Comparison of ENCODE assay signal across 32 cellular contexts in the genomic region with DNA sequence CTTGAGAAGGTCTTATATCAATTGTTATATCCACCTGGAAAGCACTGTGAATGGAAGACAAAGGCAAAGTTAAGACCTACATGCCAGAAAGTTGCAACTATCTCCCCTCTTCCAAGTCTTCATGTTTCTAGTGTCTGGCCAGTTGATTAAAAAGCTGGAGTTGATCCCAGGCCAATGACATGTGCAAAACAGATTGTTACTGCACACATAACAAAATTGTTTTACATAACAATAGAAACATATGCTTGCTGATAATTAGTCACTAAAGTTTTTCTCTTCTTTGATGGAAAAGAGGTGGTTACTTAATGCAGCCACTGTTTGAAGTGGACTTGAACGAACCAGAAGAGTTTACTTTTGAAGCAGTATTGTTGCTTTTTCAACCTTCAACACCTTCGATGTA.
A peak's percentile ranks its signal among the peaks of the same experiment; 100 is the strongest.
DNase-seq lines count a peak whose midpoint lies in the region; ATAC-seq, FAIRE-seq and TF ChIP-seq lines count a peak whose summit lies in the region.
"Had no signal": no experiment of that assay in that cellular context is flagged by ENCODE, and none has a peak within 500 bp of the region (broad histone marks: within the 10 kb centered on the region; RNA-seq: fewer than 3 reads in every experiment).

No MANE protein-coding gene starts in this region.

- in situ Hi-C loops in HepG2 (cut with HindIII; ENCODE audit: extremely low pct_ligation_motif_present, low pct_unique_long_range_greater_than_20kb): no loop called here

- H3K27me3 ChIP-seq in HepG2 (ENCODE audit: control insufficient read depth in 1 of 2, insufficient read depth in 2 of 2, low read length in 2 of 2): no peaks in the 10 kb centered on the region
- H3K27me3 ChIP-seq in right lobe of liver: no peaks in the 10 kb centered on the region
- H3K27me3 ChIP-seq in psoas muscle (ENCODE audit: insufficient read depth in 3 of 3, low read length in 2 of 3): no peaks in the 10 kb centered on the region
- no peaks in the 10 kb centered on the region for H3K27me3 ChIP-seq in CD8-positive, alpha-beta T cell (ENCODE audit: insufficient read depth, low read length)
- H3K27me3 ChIP-seq: pancreas, tibial nerve had no signal

- H3K4me2 ChIP-seq in HepG2 (ENCODE audit: low read depth, low read length): no peak overlapping the region

- TF ChIP-seq CTCF in HepG2 (CRISPR knock-in tag; IDR thresholded peaks at IDR 0.05): no peak
- TF ChIP-seq CTCF in right lobe of liver (IDR thresholded peaks at IDR 0.05): no peak
- TF ChIP-seq CTCF in fibroblast of pulmonary artery (IDR thresholded peaks at IDR 0.05; ENCODE audit: low read length, missing control alignments): no peak
- TF ChIP-seq CTCF in psoas muscle (IDR thresholded peaks at IDR 0.05): no peak
- no peak for TF ChIP-seq CTCF in CD8-positive, alpha-beta T cell (IDR thresholded peaks at IDR 0.05)

- CTCF ChIA-PET in HepG2 (lab: Yijun Ruan, JAX; ENCODE audit: low intra/inter-chr PET ratio, low total read pairs): no interaction called here
- CTCF ChIA-PET in CD8-positive, alpha-beta T cell (lab: Charles Lee): interaction anchor here (1.0 kb wide), 1 partner anchor 215 kb away, joined by 3 read pairs; no protein-coding TSS in a partner anchor

- H3K9me3 ChIP-seq in HepG2 (ENCODE audit: low read length) (no peaks in the 10 kb centered on the region), right lobe of liver (no peaks in the 10 kb centered on the region), psoas muscle (no peaks in the 10 kb centered on the region)
- no peaks in the 10 kb centered on the region for H3K9me3 ChIP-seq in CD8-positive, alpha-beta T cell (ENCODE audit: low read length)
- H3K9me3 ChIP-seq: pancreas, tibial nerve had no signal

- H3K9me3 Mint-ChIP-seq in CD8-positive, alpha-beta T cell: no peaks in the 10 kb centered on the region
- H3K9me3 Mint-ChIP-seq: activated T-helper 2 cell treated with anti-CD3 and anti-CD28 coated beads, Interferon-gamma antibody, Interleukin-2, Interleukin-4, amounts not matched to agents 10 μg/mL and 5 μg/mL and 100 μg/mL, durations not matched to agents 14 hours and 24 hours and 36 hours; HFFc6; memory B cell; naive thymus-derived CD4-positive, alpha-beta T cell had no signal

- H3K79me2 ChIP-seq in HepG2 (ENCODE audit: insufficient read depth, low read length): no peaks in the 10 kb centered on the region

- WGBS in HepG2 (ENCODE audit: low lambda C conversion rate): 89% methylated on average over 2 of the region's 2 CpGs
- WGBS in right lobe of liver (ENCODE audit: insufficient coverage, low coverage, low lambda C conversion rate, missing lambda C conversion rate): 92% methylated on average over 2 of the region's 2 CpGs
- 51 to 58% (median 52%) methylated on average over 2 of the region's 2 CpGs for WGBS in psoas muscle, 3 donors

- no peak overlapping the region for H2AFZ ChIP-seq in HepG2 (ENCODE audit: low read length)
- H2AFZ ChIP-seq: GM23248 had no signal

- peaks cover 33% of the 10 kb centered on the region for H3K4me1 Mint-ChIP-seq in CD8-positive, alpha-beta T cell (ENCODE audit: low read depth)

- H3K36me3 ChIP-seq in HepG2 (replicated peaks in 1 of 2; ENCODE audit: control insufficient read depth in 1 of 2, insufficient read depth in 2 of 2, low read length in 2 of 2): peaks cover 25 to 97% of the 10 kb centered on the region in 2 experiments
- H3K36me3 ChIP-seq in right lobe of liver: peaks cover 0 to 7% (median 2%) of the 10 kb centered on the region in 4 donors
- no peaks in the 10 kb centered on the region for H3K36me3 ChIP-seq in psoas muscle (ENCODE audit: insufficient read depth in 1 of 2, low read depth in 1 of 2)
- H3K36me3 ChIP-seq in CD8-positive, alpha-beta T cell (ENCODE audit: insufficient read depth, low read length): no peaks in the 10 kb centered on the region
- H3K36me3 ChIP-seq: pancreas had no signal

- TF ChIP-seq EP300 in HepG2 (IDR thresholded peaks at IDR 0.05; ENCODE audit: low read depth in 2 of 2, low read length in 2 of 2) (no peak), HepG2 (CRISPR knock-in tag; IDR thresholded peaks at IDR 0.05; ENCODE audit: borderline replicate concordance) (no peak)

- no peaks in the 10 kb centered on the region for H3K27me3 Mint-ChIP-seq in CD8-positive, alpha-beta T cell (ENCODE audit: low read depth)
- H3K27me3 Mint-ChIP-seq: activated naive CD8-positive, alpha-beta T cell; naive thymus-derived CD4-positive, alpha-beta T cell had no signal

- no peak overlapping the region for H3K4me3 Mint-ChIP-seq in CD8-positive, alpha-beta T cell
- H3K4me3 Mint-ChIP-seq: activated naive CD8-positive, alpha-beta T cell; B cell; HFFc6; memory B cell; naive thymus-derived CD4-positive, alpha-beta T cell had no signal

- TF ChIP-seq RAD21 in HepG2 (CRISPR knock-in tag; IDR thresholded peaks at IDR 0.05): no peak

- H4K20me1 ChIP-seq in HepG2 (ENCODE audit: insufficient read depth, low read length): no peaks in the 10 kb centered on the region; the same call in 1 of the 2 replicates

- TF ChIP-seq POLR2A in HepG2 (IDR thresholded peaks at IDR 0.05; ENCODE audit: insufficient read depth in 1 of 2, low read depth in 2 of 2, low read length in 2 of 2) (no peak), right lobe of liver (IDR thresholded peaks at IDR 0.05) (no peak)

- POLR2A ChIA-PET in HepG2 (lab: Yijun Ruan, JAX): no interaction called here
- POLR2A ChIA-PET in CD8-positive, alpha-beta T cell (lab: Charles Lee): no interaction called here

- H3K4me3 ChIP-seq in HepG2 (replicated peaks in 1 of 3; ENCODE audit: insufficient read depth in 1 of 3, low read depth in 2 of 3, low read length in 3 of 3) (no peak overlapping the region), right lobe of liver (no peak overlapping the region), fibroblast of pulmonary artery (replicated peaks; ENCODE audit: low read depth, low read length) (no peak overlapping the region), psoas muscle (no peak overlapping the region)
- no peak overlapping the region for H3K4me3 ChIP-seq in CD8-positive, alpha-beta T cell (ENCODE audit: low read depth, low read length)
- H3K4me3 ChIP-seq: GM23248, pancreas, tibial nerve had no signal

- intact Hi-C loops in HepG2 (cut with micrococcal nuclease; ENCODE audit: unreplicated experiment): no loop called here
- intact Hi-C loops in right lobe of liver (cut with DNase I): no loop called here
- intact Hi-C loops in psoas muscle (cut with DNase I): no loop called here
- intact Hi-C loops in CD8-positive, alpha-beta T cell (cut with DNase I, micrococcal nuclease): loop anchor here in 1 of 2 experiments (5.0 kb wide), 1 partner anchor 65 kb away; no protein-coding TSS in a partner anchor

- FAIRE-seq in HepG2 (lab: Jason Lieb, UNC): no peak
- FAIRE-seq: A204.1, pancreas had no signal

- no peak overlapping the region for H3K27ac Mint-ChIP-seq in CD8-positive, alpha-beta T cell
- H3K27ac Mint-ChIP-seq: activated naive CD8-positive, alpha-beta T cell; activated T-helper 2 cell treated with anti-CD3 and anti-CD28 coated beads, Interferon-gamma antibody, Interleukin-2, Interleukin-4, amounts not matched to agents 10 μg/mL and 5 μg/mL and 100 μg/mL, durations not matched to agents 14 hours and 24 hours and 36 hours; B cell; HFFc6; memory B cell had no signal

- H3K4me1 ChIP-seq in HepG2 (ENCODE audit: insufficient read depth, low read length) (peaks cover 22% of the 10 kb centered on the region), right lobe of liver (peaks cover 0 to 34% (median 8%) of the 10 kb centered on the region in 4 donors), psoas muscle (peaks cover 52% of the 10 kb centered on the region)
- H3K4me1 ChIP-seq in CD8-positive, alpha-beta T cell (ENCODE audit: insufficient read depth, low read length): peaks cover 32% of the 10 kb centered on the region

- peaks cover 29% of the 10 kb centered on the region for H3K36me3 Mint-ChIP-seq in CD8-positive, alpha-beta T cell
- H3K36me3 Mint-ChIP-seq: memory B cell had no signal

- no peak for DNase-seq in HepG2 (ENCODE audit: low spot score)
- no peak for DNase-seq in right lobe of liver
- DNase-seq in fibroblast of pulmonary artery (ENCODE audit: low read depth): peak; percentile 51
- DNase-seq in psoas muscle: no peak
- no peak for DNase-seq in CD8-positive, alpha-beta T cell
- no peak for DNase-seq in stimulated activated CD4-positive, alpha-beta T cell treated with anti-CD3 and anti-CD28 coated beads, Interleukin-4, amount 100 ng/mL, for 24 hours
- DNase-seq in NCI-H526 treated with DMSO at 0.1 percent for 48 hours (lab: John Stamatoyannopoulos, UW): no peak
- DNase-seq: activated CD4-positive, alpha-beta T cell treated with anti-CD3 and anti-CD28 coated beads, Interleukin-2, amount 50 U/mL, for 48 hours; activated CD8-positive, alpha-beta memory T cell treated with anti-CD3 and anti-CD28 coated beads, Interleukin-2, amount 50 U/mL, for 4 hours; cerebellar nuclear complex; COR-L47; DND-41; erythroblast; GM23248; HFFc6; left colon; naive thymus-derived CD4-positive, alpha-beta T cell; NCI-H1048; NCI-H2081; pancreas; right cardiac atrium; SHP77 treated with DMSO at 0.1 percent for 48 hours; stimulated activated CD4-positive, alpha-beta T cell treated with anti-CD3 and anti-CD28 coated beads, Interleukin-12 subunit alpha, Interleukin-12 subunit beta, amount 100 ng/mL, for 4 hours; stimulated activated CD4-positive, alpha-beta T cell treated with anti-CD3 and anti-CD28 coated beads, Interleukin-4, amount 100 ng/mL, for 4 hours; stimulated activated naive CD4-positive, alpha-beta T cell treated with Interleukin-2 at 50 U/mL for 16 hours had no signal

- ATAC-seq in HepG2: no peak
- no peak for ATAC-seq in right lobe of liver
- no peak for ATAC-seq in psoas muscle
- no peak for ATAC-seq in CD8-positive, alpha-beta T cell
- ATAC-seq in HG02798 (IDR thresholded peaks at IDR 0.05; ENCODE audit: poor library complexity, unreplicated experiment): no peak
- ATAC-seq: left colon; naive thymus-derived CD4-positive, alpha-beta T cell; pancreas; right cardiac atrium had no signal

- no peak overlapping the region for H3K27ac ChIP-seq in HepG2 (ENCODE audit: extremely low read length, insufficient read depth, low read length)
- no peak overlapping the region for H3K27ac ChIP-seq in right lobe of liver
- H3K27ac ChIP-seq in psoas muscle: peak overlapping the region; percentile 18
- no peak overlapping the region for H3K27ac ChIP-seq in CD8-positive, alpha-beta T cell (ENCODE audit: low read depth, low read length)
- H3K27ac ChIP-seq: pancreas had no signal

- BruUV-seq in HepG2 (replicated peaks; lab: Mats Ljungman, UMichigan): TSS peak; percentile 4

- no peak overlapping the region for H3K9ac ChIP-seq in HepG2 (ENCODE audit: insufficient read depth, low read depth, low read length)
- H3K9ac ChIP-seq: GM23248 had no signal
